24 cellular contexts compared by ENCODE assay signal in genomic region chr1:5432436-5432835, GRCh38.
"Had no signal": no experiment of that assay in that cellular context is flagged by ENCODE, and none has a peak within 500 bp of the region (broad histone marks: within the 10 kb centered on the region; RNA-seq: fewer than 3 reads in every experiment).

No MANE protein-coding gene starts in this region.

- H3K27ac ChIP-seq: ovary, parathyroid adenoma, psoas muscle, right lobe of liver, sigmoid colon, stomach, thoracic aorta, thyroid gland, tibial nerve, upper lobe of left lung, vagina had no signal

- H3K9me3 ChIP-seq: ovary, psoas muscle, right lobe of liver, sigmoid colon, thoracic aorta, thyroid gland, upper lobe of left lung, vagina had no signal

- H2AFZ ChIP-seq: parathyroid adenoma had no signal

- H3K36me3 ChIP-seq: ovary, right lobe of liver, sigmoid colon, stomach, thoracic aorta, thyroid gland, tibial nerve, upper lobe of left lung, vagina had no signal

- H3K27me3 ChIP-seq: ovary, right lobe of liver, thyroid gland, upper lobe of left lung had no signal

- H3K79me2 ChIP-seq: parathyroid adenoma had no signal

- FAIRE-seq: small intestine, urothelium cell line had no signal

- DNase-seq: naive thymus-derived CD8-positive, alpha-beta T cell; nephron progenitor cell; occipital lobe; ovary; psoas muscle; right cardiac atrium; right lobe of liver; sigmoid colon; small intestine; stimulated activated CD4-positive, alpha-beta T cell treated with anti-CD3 and anti-CD28 coated beads, Interleukin-15, amount 100 ng/mL, for 24 hours; stimulated activated CD4-positive, alpha-beta T cell treated with anti-CD3 and anti-CD28 coated beads, Interleukin-2, amount 100 ng/mL, for 24 hours; stimulated activated CD4-positive, alpha-beta T cell treated with anti-CD3 and anti-CD28 coated beads, Interleukin-2, amount 100 ng/mL, for 48 hours; stimulated activated CD4-positive, alpha-beta T cell treated with anti-CD3 and anti-CD28 coated beads, Interleukin-4, amount 100 ng/mL, for 24 hours; stimulated activated naive B cell treated with anti-CD40 and anti-IgM and Interleukin-4, amounts not matched to agents 10 μg/mL and 1 μg/mL and 100 μg/mL, for 72 hours; stimulated activated naive CD4-positive, alpha-beta T cell treated with Interleukin-2 at 50 U/mL for 16 hours; stomach; thyroid gland; trophoblast cell; upper lobe of left lung had no signal

- H3K9ac ChIP-seq: parathyroid adenoma had no signal

- H3K4me3 ChIP-seq: ovary, psoas muscle, right lobe of liver, sigmoid colon, stomach, thoracic aorta, thyroid gland, tibial nerve, upper lobe of left lung, vagina had no signal

- H3K4me1 ChIP-seq: parathyroid adenoma, psoas muscle, sigmoid colon, stomach, thyroid gland, tibial nerve, upper lobe of left lung, vagina had no signal
